Comparison of ENCODE assay signal across 9 cellular contexts in genomic region chr11:32090774-32091370, GRCh38. TPM values are rescaled to one million over a fixed set of nuclear protein-coding genes. Genes with fewer than 3 reads are reported as not detected.
DNase-seq lines count a peak whose midpoint lies in the region; ATAC-seq, FAIRE-seq and TF ChIP-seq lines count a peak whose summit lies in the region.
"Had no signal": no experiment of that assay in that cellular context is flagged by ENCODE, and none has a peak within 500 bp of the region (broad histone marks: within the 10 kb centered on the region; RNA-seq: fewer than 3 reads in every experiment).

RCN1 (plus strand) TSS chr11:32091074; CDS start chr11:32091197, 123 bp downstream.

- no peaks in the 10 kb centered on the region for H3K36me3 Mint-ChIP-seq in CD8-positive, alpha-beta T cell
- H3K36me3 Mint-ChIP-seq in activated naive CD4-positive, alpha-beta T cell treated with anti-CD3 and anti-CD28 coated beads for 36 hours (ENCODE audit: low read depth) = no peaks in the 10 kb centered on the region
- peaks cover 22% of the 10 kb centered on the region for H3K36me3 Mint-ChIP-seq in neural progenitor cell

- no peaks in the 10 kb centered on the region for H3K9me3 ChIP-seq in CD8-positive, alpha-beta T cell (ENCODE audit: low read length)
- H3K9me3 ChIP-seq in Panc1 (ENCODE audit: control insufficient read depth, insufficient read depth, low read depth, low read length) = no peaks in the 10 kb centered on the region
- no peaks in the 10 kb centered on the region for H3K9me3 ChIP-seq in neural progenitor cell (ENCODE audit: low read depth)
- H3K9me3 ChIP-seq in thyroid gland = no peaks in the 10 kb centered on the region

- peak in 5 of 7 experiments; percentile 11 to 57 (median 28) for DNase-seq in CD8-positive, alpha-beta T cell
- DNase-seq in Panc1 (ENCODE audit: low read depth, low spot score) (no peak), frontal cortex (ENCODE audit: low spot score in 2 of 2) (peak; percentile 72 to 73), neural progenitor cell (ENCODE audit: low spot score) (peak; percentile 97), thyroid gland (peak; percentile 65 to 68)
- DNase-seq in activated naive CD4-positive, alpha-beta T cell treated with anti-CD3 and anti-CD28 coated beads for 36 hours = peak; percentile 43

- FAIRE-seq in frontal cortex (lab: Jason Lieb, UNC) = no peak
- FAIRE-seq: endometrium had no signal

- intact Hi-C loops in CD8-positive, alpha-beta T cell (cut with DNase I, micrococcal nuclease) = loop anchor here (2.0 to 10.0 kb wide), 4 partner anchors 576 to 726 kb away; partner anchors contain the start of genes DCDC1 (in 2 of the 2), DNAJC24 (in 2 of the 2), ELP4 (in 1 of the 2) and IMMP1L (in 1 of the 2)
- intact Hi-C loops in Panc1 (cut with micrococcal nuclease; ENCODE audit: unreplicated experiment) (no loop called here), thyroid gland (cut with DNase I) (no loop called here)
- intact Hi-C loops in activated naive CD4-positive, alpha-beta T cell treated with anti-CD3 and anti-CD28 coated beads for 36 hours (cut with micrococcal nuclease) = loop anchor here (2.0 to 5.0 kb wide), 3 partner anchors 280 to 722 kb away; partner anchors contain the start of genes DCDC1, DNAJC24, EIF3M and PAX6

- peak in 1 of 2 donors; percentile 77 for TF ChIP-seq POLR2A in thyroid gland (IDR thresholded peaks at IDR 0.05)

- peak; percentile 60 for ATAC-seq in CD8-positive, alpha-beta T cell
- peak; percentile 54 for ATAC-seq in GM19372 (IDR thresholded peaks at IDR 0.05; ENCODE audit: low read depth, unreplicated experiment)
- ATAC-seq in HG03460 (IDR thresholded peaks at IDR 0.05; ENCODE audit: unreplicated experiment) = peak; percentile 48
- peak; percentile 93 for ATAC-seq in Panc1

- peak within 1 kb of the TSS; percentile 90 for H2AFZ ChIP-seq in neural progenitor cell (replicated peaks)

- peaks cover 40% of the 10 kb centered on the region for H4K20me1 ChIP-seq in neural progenitor cell (ENCODE audit: low read depth)

- H3K4me1 ChIP-seq in CD8-positive, alpha-beta T cell (ENCODE audit: insufficient read depth, low read length) = peaks cover 9% of the 10 kb centered on the region
- H3K4me1 ChIP-seq in Panc1 (ENCODE audit: control insufficient read depth, insufficient read depth, low read length) (peaks cover 18% of the 10 kb centered on the region), neural progenitor cell (peaks cover 18% of the 10 kb centered on the region), thyroid gland (peaks cover 16 to 18% of the 10 kb centered on the region in 2 donors)

- POLR2A ChIA-PET in CD8-positive, alpha-beta T cell (lab: Charles Lee) = no interaction called here
- POLR2A ChIA-PET in Panc1 (lab: Charles Lee) = no interaction called here

- H3K27me3 Mint-ChIP-seq in CD8-positive, alpha-beta T cell (ENCODE audit: low read depth) = peaks cover 13% of the 10 kb centered on the region
- peaks cover 4% of the 10 kb centered on the region for H3K27me3 Mint-ChIP-seq in activated naive CD4-positive, alpha-beta T cell treated with anti-CD3 and anti-CD28 coated beads for 36 hours (ENCODE audit: low read depth)
- peaks cover 5% of the 10 kb centered on the region for H3K27me3 Mint-ChIP-seq in neural progenitor cell (ENCODE audit: insufficient read depth, low read depth)

- H3K27ac ChIP-seq in CD8-positive, alpha-beta T cell (ENCODE audit: low read depth, low read length) = peak within 1 kb of the TSS; percentile 62
- H3K27ac ChIP-seq in Panc1 (ENCODE audit: low read length) (peak within 1 kb of the TSS; percentile 91), neural progenitor cell (peak within 1 kb of the TSS; percentile 95), thyroid gland (peak within 1 kb of the TSS; percentile 54 to 85 (median 77))

- H3K4me1 Mint-ChIP-seq in CD8-positive, alpha-beta T cell (ENCODE audit: low read depth) = peaks cover 32% of the 10 kb centered on the region
- H3K4me1 Mint-ChIP-seq in activated naive CD4-positive, alpha-beta T cell treated with anti-CD3 and anti-CD28 coated beads for 36 hours (ENCODE audit: low read depth) = peaks cover 39% of the 10 kb centered on the region
- H3K4me1 Mint-ChIP-seq in neural progenitor cell = peaks cover 40% of the 10 kb centered on the region

- no peak for TF ChIP-seq CTCF in CD8-positive, alpha-beta T cell (IDR thresholded peaks at IDR 0.05)
- TF ChIP-seq CTCF in Panc1 (IDR thresholded peaks at IDR 0.05) (no peak), neural progenitor cell (IDR thresholded peaks at IDR 0.05) (no peak), thyroid gland (IDR thresholded peaks at IDR 0.05) (no peak)

- CTCF ChIA-PET in CD8-positive, alpha-beta T cell (lab: Charles Lee) = interaction anchor here (1.0 kb wide), 1 partner anchor 85 kb away, joined by 3 read pairs; no protein-coding TSS in a partner anchor
- CTCF ChIA-PET in Panc1 (lab: Charles Lee) = interaction anchor here (0.6 kb wide), 1 partner anchor 206 kb away, joined by 3 read pairs; no protein-coding TSS in a partner anchor
- CTCF ChIA-PET in activated naive CD4-positive, alpha-beta T cell treated with anti-CD3 and anti-CD28 coated beads for 36 hours (lab: Charles Lee) = no interaction called here

- peaks cover 46% of the 10 kb centered on the region for H3K79me2 ChIP-seq in neural progenitor cell (ENCODE audit: low read depth)

- no peaks in the 10 kb centered on the region for H3K36me3 ChIP-seq in CD8-positive, alpha-beta T cell (ENCODE audit: insufficient read depth, low read length)
- no peaks in the 10 kb centered on the region; the same call in 1 of the 2 replicates for H3K36me3 ChIP-seq in Panc1 (ENCODE audit: control insufficient read depth, insufficient read depth, low read length)
- H3K36me3 ChIP-seq in neural progenitor cell = no peaks in the 10 kb centered on the region
- no peaks in the 10 kb centered on the region for H3K36me3 ChIP-seq in thyroid gland

- H3K27ac Mint-ChIP-seq in CD8-positive, alpha-beta T cell = peak within 1 kb of the TSS; percentile 83
- peak within 1 kb of the TSS; percentile 86 for H3K27ac Mint-ChIP-seq in activated naive CD4-positive, alpha-beta T cell treated with anti-CD3 and anti-CD28 coated beads for 36 hours
- peak within 1 kb of the TSS; percentile 97 for H3K27ac Mint-ChIP-seq in neural progenitor cell

- H3K9me3 Mint-ChIP-seq in CD8-positive, alpha-beta T cell = no peaks in the 10 kb centered on the region
- H3K9me3 Mint-ChIP-seq in activated naive CD4-positive, alpha-beta T cell treated with anti-CD3 and anti-CD28 coated beads for 36 hours = no peaks in the 10 kb centered on the region
- no peaks in the 10 kb centered on the region for H3K9me3 Mint-ChIP-seq in neural progenitor cell

- no TSS peak for BruUV-seq in Panc1 (replicated peaks; lab: Mats Ljungman, UMichigan)

- peak within 1 kb of the TSS; percentile 70 for H3K4me3 ChIP-seq in CD8-positive, alpha-beta T cell (ENCODE audit: low read depth, low read length)
- peak within 1 kb of the TSS; percentile 71 to 91 for H3K4me3 ChIP-seq in Panc1 (ENCODE audit: low read depth in 2 of 2, low read length in 2 of 2)
- peak within 1 kb of the TSS; percentile 57 for H3K4me3 ChIP-seq in neural progenitor cell
- peak within 1 kb of the TSS; percentile 52 to 91 (median 81) for H3K4me3 ChIP-seq in thyroid gland (replicated peaks in 1 of 3)

- H3K27me3 ChIP-seq in CD8-positive, alpha-beta T cell (ENCODE audit: insufficient read depth, low read length) = no peaks in the 10 kb centered on the region
- H3K27me3 ChIP-seq in Panc1 (ENCODE audit: control insufficient read depth, insufficient read depth, low read length) = 0 out of 2 replicates have a peak, but pooled peaks cover 4% of the 10 kb centered on the region
- H3K27me3 ChIP-seq in neural progenitor cell = no peaks in the 10 kb centered on the region
- no peaks in the 10 kb centered on the region for H3K27me3 ChIP-seq in thyroid gland

- peak within 1 kb of the TSS; percentile 85 for H3K4me3 Mint-ChIP-seq in CD8-positive, alpha-beta T cell
- H3K4me3 Mint-ChIP-seq in activated naive CD4-positive, alpha-beta T cell treated with anti-CD3 and anti-CD28 coated beads for 36 hours = peak within 1 kb of the TSS; percentile 79
- H3K4me3 Mint-ChIP-seq in neural progenitor cell = peak within 1 kb of the TSS; percentile 94

- peak within 1 kb of the TSS; percentile 76 for H3K4me2 ChIP-seq in neural progenitor cell

- peak within 1 kb of the TSS; percentile 76 for H3K9ac ChIP-seq in neural progenitor cell

- H3F3A ChIP-seq in neural progenitor cell (ENCODE audit: low read depth) = peaks cover 27% of the 10 kb centered on the region

- 0% methylated on average over 1 to 25 of the region's 69 CpGs for WGBS in thyroid gland, 2 donors

- in situ Hi-C loops in Panc1 (cut with HindIII; ENCODE audit: low pct_unique_long_range_greater_than_20kb, low sequenced_read_pairs) = no loop called here

RNA-seq across cellular contexts. Expression of gene RCN1, which starts in this region (rescaled TPM):
- 10 to 100 TPM in 1 of 2 experiments, 1 to 10 TPM in 1; 8.2 to 10.8 TPM for total RNA-seq in CD8-positive, alpha-beta T cell
- 120 TPM for total RNA-seq in Panc1 (2021; ENCODE audit: unreplicated experiment)
- polyA plus RNA-seq in Panc1 (2012; ENCODE audit: insufficient read length) = 135 TPM
- 10 to 100 TPM; 24.8 to 29.6 TPM for total RNA-seq in activated naive CD4-positive, alpha-beta T cell treated with anti-CD3 and anti-CD28 coated beads for 36 hours
- 22.8 TPM for total RNA-seq in frontal cortex
- total RNA-seq in neural progenitor cell (ENCODE audit: low replicate concordance) = 172 and 246 TPM in 2 replicates
- 100 to 1,000 TPM in 1 of 4 donors, 10 to 100 TPM in 3; 52.0 to 101 (median 75.7) TPM for total RNA-seq in thyroid gland

Comparison
In these comparisons a context has a peak if more than half of its experiments do, and no peak if none do; other contexts are left out.
1. intact Hi-C loops: an anchor here in CD8-positive, alpha-beta T cell (2.0 to 10.0 kb wide) and activated naive CD4-positive, alpha-beta T cell treated with anti-CD3 and anti-CD28 coated beads for 36 hours (2.0 to 5.0 kb wide); none called in Panc1 and thyroid gland.